Comparison of ENCODE assay signal across 16 cellular contexts in genomic region chr1:213661346-213661745, GRCh38.
"Had no signal": no experiment of that assay in that cellular context is flagged by ENCODE, and none has a peak within 500 bp of the region (broad histone marks: within the 10 kb centered on the region; RNA-seq: fewer than 3 reads in every experiment).

No MANE protein-coding gene starts in this region.

- H3K36me3 ChIP-seq: ascending aorta, gastrocnemius medialis, stomach had no signal

- H3K9me3 ChIP-seq: ascending aorta, gastrocnemius medialis, stomach had no signal

- DNase-seq: activated CD4-positive, alpha-beta memory T cell treated with anti-CD3 and anti-CD28 coated beads, Interleukin-2, amount 10 ng/mL, durations not matched to agents 7 days and 5 days; activated CD4-positive, alpha-beta T cell treated with anti-CD3 and anti-CD28 coated beads for 4 hours; activated effector memory CD4-positive, alpha-beta T cell treated with Interleukin-2 at 50 U/mL for 16 hours; activated naive CD4-positive, alpha-beta T cell treated with anti-CD3 and anti-CD28 coated beads, Interleukin-2, amount 10 ng/mL, durations not matched to agents 7 days and 5 days; activated T-cell treated with anti-CD3 and anti-CD28 coated beads, Interleukin-2, amount 50 U/mL, for 4 hours; cerebellar nuclear complex; cortex of kidney; erythroblast; gastrocnemius medialis; head of caudate nucleus; left ventricle myocardium superior; stomach; trophoblast cell had no signal

- H3K4me1 ChIP-seq: ascending aorta, gastrocnemius medialis, stomach had no signal

- H3K4me1 Mint-ChIP-seq: activated CD4-positive, alpha-beta memory T cell treated with anti-CD3 and anti-CD28 coated beads, Interleukin-2, amount 10 ng/mL, durations not matched to agents 7 days and 5 days; activated naive CD4-positive, alpha-beta T cell treated with anti-CD3 and anti-CD28 coated beads, Interleukin-2, amount 10 ng/mL, durations not matched to agents 7 days and 5 days had no signal

- H3K4me3 ChIP-seq: ascending aorta, gastrocnemius medialis, skin epidermis, stomach had no signal

- H3K36me3 Mint-ChIP-seq: activated naive CD4-positive, alpha-beta T cell treated with anti-CD3 and anti-CD28 coated beads, Interleukin-2, amount 10 ng/mL, durations not matched to agents 7 days and 5 days had no signal

- H3K27me3 ChIP-seq: ascending aorta, gastrocnemius medialis had no signal

- H3K27ac ChIP-seq: ascending aorta, gastrocnemius medialis, skin epidermis, stomach had no signal

- H3K9me3 Mint-ChIP-seq: activated CD4-positive, alpha-beta memory T cell treated with anti-CD3 and anti-CD28 coated beads, Interleukin-2, amount 10 ng/mL, durations not matched to agents 7 days and 5 days; activated naive CD4-positive, alpha-beta T cell treated with anti-CD3 and anti-CD28 coated beads, Interleukin-2, amount 10 ng/mL, durations not matched to agents 7 days and 5 days; activated T-cell treated with anti-CD3 and anti-CD28 coated beads, Interleukin-2, amount 50 U/mL, for 4 hours had no signal

- H3K4me3 Mint-ChIP-seq: activated CD4-positive, alpha-beta memory T cell treated with anti-CD3 and anti-CD28 coated beads, Interleukin-2, amount 10 ng/mL, durations not matched to agents 7 days and 5 days; activated naive CD4-positive, alpha-beta T cell treated with anti-CD3 and anti-CD28 coated beads, Interleukin-2, amount 10 ng/mL, durations not matched to agents 7 days and 5 days; activated T-cell treated with anti-CD3 and anti-CD28 coated beads, Interleukin-2, amount 50 U/mL, for 4 hours had no signal

- H3K27me3 Mint-ChIP-seq: activated CD4-positive, alpha-beta memory T cell treated with anti-CD3 and anti-CD28 coated beads, Interleukin-2, amount 10 ng/mL, durations not matched to agents 7 days and 5 days; progenitor cell of endocrine pancreas had no signal

- H3K27ac Mint-ChIP-seq: activated CD4-positive, alpha-beta memory T cell treated with anti-CD3 and anti-CD28 coated beads, Interleukin-2, amount 10 ng/mL, durations not matched to agents 7 days and 5 days; activated naive CD4-positive, alpha-beta T cell treated with anti-CD3 and anti-CD28 coated beads, Interleukin-2, amount 10 ng/mL, durations not matched to agents 7 days and 5 days; progenitor cell of endocrine pancreas had no signal

- ATAC-seq: activated T-cell treated with anti-CD3 and anti-CD28 coated beads, Interleukin-2, amount 50 U/mL, for 4 hours; gastrocnemius medialis; left ventricle myocardium superior had no signal
